Comparison of ENCODE assay signal across 19 cellular contexts in genomic region chr2:27148801-27149439, GRCh38. TPM values are rescaled to one million over a fixed set of nuclear protein-coding genes. Genes with fewer than 3 reads are reported as not detected.
A peak's percentile ranks its signal among the peaks of the same experiment; 100 is the strongest.
DNase-seq lines count a peak whose midpoint lies in the region; ATAC-seq and TF ChIP-seq lines count a peak whose summit lies in the region.
"Had no signal": no experiment of that assay in that cellular context is flagged by ENCODE, and none has a peak within 500 bp of the region (broad histone marks: within the 10 kb centered on the region; RNA-seq: fewer than 3 reads in every experiment).

TSS of gene TCF23 (plus strand) at chr2:27149004. CDS start at chr2:27149134, 130 bp downstream.

- H3K27me3 Mint-ChIP-seq in chondrocyte (ENCODE audit: low read depth), result peaks cover 11% of the 10 kb centered on the region

- TF ChIP-seq CTCF in chondrocyte (IDR thresholded peaks at IDR 0.05), result no peak
- TF ChIP-seq CTCF in uterus (IDR thresholded peaks at IDR 0.05), result no peak

- no peak within 1 kb of the TSS for H3K4me3 ChIP-seq in neuronal stem cell (ENCODE audit: low read length in 2 of 2)
- peak within 1 kb of the TSS; percentile 45 to 49 for H3K4me3 ChIP-seq in uterus
- H3K4me3 ChIP-seq: PC-9 had no signal

- no CpG with 5 or more reads among the region's 12 CpGs for WGBS in neuronal stem cell (ENCODE audit: extremely low coverage in 2 of 2, insufficient read length in 2 of 2, insufficient replicate concordance in 1 of 2), 2 donors

- H3K79me1 ChIP-seq in neuronal stem cell (ENCODE audit: low read depth, low read length), result no peaks in the 10 kb centered on the region

- peak within 1 kb of the TSS; percentile 88 for H2BK120ac ChIP-seq in neuronal stem cell (ENCODE audit: low read depth, low read length)

- no peaks in the 10 kb centered on the region for H3K36me3 Mint-ChIP-seq in chondrocyte (ENCODE audit: low read depth)
- H3K36me3 Mint-ChIP-seq: CD14-positive monocyte had no signal

- H2AK5ac ChIP-seq in neuronal stem cell (ENCODE audit: low read depth, low read length), result no peak within 1 kb of the TSS

- H3K4me2 ChIP-seq in neuronal stem cell (ENCODE audit: insufficient read depth, low read length, poor library complexity, severe bottlenecking), result no peak within 1 kb of the TSS
- H3K4me2 ChIP-seq: PC-9 had no signal

- no peaks in the 10 kb centered on the region for H3K36me3 ChIP-seq in neuronal stem cell (replicated peaks in 1 of 2; ENCODE audit: control insufficient read depth in 2 of 2, insufficient read depth in 2 of 2, low read length in 2 of 2)
- H3K36me3 ChIP-seq in uterus, result no peaks in the 10 kb centered on the region

- H4K8ac ChIP-seq in neuronal stem cell (ENCODE audit: low read depth, low read length), result no peak within 1 kb of the TSS

- no peak within 1 kb of the TSS for H2AFZ ChIP-seq in neuronal stem cell (ENCODE audit: low read length)
- H2AFZ ChIP-seq: PC-9 had no signal

- no peak within 1 kb of the TSS for H2BK5ac ChIP-seq in neuronal stem cell (ENCODE audit: low read length)

- peaks cover 0 to 57% (median 0%) of the 10 kb centered on the region in 3 experiments for H3K27me3 ChIP-seq in neuronal stem cell (ENCODE audit: control insufficient read depth in 3 of 3, insufficient read depth in 3 of 3, low read depth in 1 of 3, low read length in 3 of 3)
- H3K27me3 ChIP-seq in uterus, result no peaks in the 10 kb centered on the region

- H3K14ac ChIP-seq in neuronal stem cell (ENCODE audit: low read length), result no peak within 1 kb of the TSS

- intact Hi-C loops in left cardiac atrium (cut with DNase I) (no loop called here), Right ventricle myocardium superior (cut with DNase I) (no loop called here), uterus (cut with DNase I; ENCODE audit: low total_unique reads) (no loop called here)

- H2BK12ac ChIP-seq in neuronal stem cell (ENCODE audit: low read length), result no peak within 1 kb of the TSS

- H3K9me3 ChIP-seq in neuronal stem cell (replicated peaks in 1 of 2; ENCODE audit: control insufficient read depth in 2 of 2, insufficient read depth in 1 of 2, low read depth in 1 of 2, low read length in 2 of 2) (no peaks in the 10 kb centered on the region), uterus (no peaks in the 10 kb centered on the region)

- H3K18ac ChIP-seq in neuronal stem cell (ENCODE audit: low read length), result peak within 1 kb of the TSS; percentile 38

- no peak within 1 kb of the TSS for H3K4ac ChIP-seq in neuronal stem cell (ENCODE audit: low read length)

- ATAC-seq in left cardiac atrium (peak; percentile 74 to 81), Right ventricle myocardium superior (ENCODE audit: poor library complexity) (no peak), HG02759 (IDR thresholded peaks at IDR 0.05; ENCODE audit: unreplicated experiment) (no peak)

- H3K23ac ChIP-seq in neuronal stem cell (ENCODE audit: low read depth, low read length, poor library complexity), result no peak within 1 kb of the TSS

- H3K9me3 Mint-ChIP-seq in chondrocyte (ENCODE audit: low read depth), result no peaks in the 10 kb centered on the region

- H3K4me1 Mint-ChIP-seq in chondrocyte (ENCODE audit: low read depth), result no peaks in the 10 kb centered on the region
- H3K4me1 Mint-ChIP-seq: CD14-positive monocyte had no signal

- no peak within 1 kb of the TSS for H3K9ac ChIP-seq in neuronal stem cell (ENCODE audit: low read depth, low read length, poor library complexity)

- DNase-seq in left cardiac atrium (peak; percentile 44), Right ventricle myocardium superior (no peak), chondrocyte (ENCODE audit: low spot score) (peak; percentile 75), neuronal stem cell (ENCODE audit: low spot score) (no peak), uterus (peak; percentile 93 to 94), NCI-H1105 (lab: John Stamatoyannopoulos, UW) (no peak), NOMO-1 treated with dmso at 0.1 percent for 144 hours (lab: John Stamatoyannopoulos, UW; ENCODE audit: unreplicated experiment) (no peak)
- DNase-seq: Calu3, DMS79 treated with DMSO at 0.1 percent for 48 hours, HCEC 1CT, KBM-7, NCI-H1048, NCI-H1694, NCI-H2107, NCI-H345, PC-9 had no signal

- peak within 1 kb of the TSS; percentile 38 for H2BK15ac ChIP-seq in neuronal stem cell (ENCODE audit: low read length)

- no peaks in the 10 kb centered on the region for H3K4me1 ChIP-seq in neuronal stem cell (ENCODE audit: control insufficient read depth in 2 of 2, insufficient read depth in 1 of 2, low read depth in 1 of 2, low read length in 2 of 2)
- H3K4me1 ChIP-seq in uterus, result peaks cover 0 to 5% of the 10 kb centered on the region in 2 donors

- TF ChIP-seq POLR2A in uterus (IDR thresholded peaks at IDR 0.05), result peak in 1 of 2 donors; percentile 60

- H3K27ac ChIP-seq in neuronal stem cell (replicated peaks; ENCODE audit: low read length) (no peak within 1 kb of the TSS), uterus (peak within 1 kb of the TSS; percentile 92 to 93)
- H3K27ac ChIP-seq: PC-9 had no signal

- no peak within 1 kb of the TSS for H3K27ac Mint-ChIP-seq in chondrocyte (ENCODE audit: unreplicated experiment)
- H3K27ac Mint-ChIP-seq: CD14-positive monocyte had no signal

- H3K4me3 Mint-ChIP-seq in chondrocyte (ENCODE audit: unreplicated experiment), result no peak within 1 kb of the TSS
- H3K4me3 Mint-ChIP-seq: CD14-positive monocyte had no signal

- peak within 1 kb of the TSS; percentile 33 for H4K91ac ChIP-seq in neuronal stem cell (ENCODE audit: low read depth, low read length, poor library complexity)

RNA-seq across cellular contexts. Expression of gene TCF23, which starts in this region (rescaled TPM):
- total RNA-seq in left cardiac atrium (under 1 TPM in 1 of 2 donors, not detected in 1; 0.24 TPM), Right ventricle myocardium superior (not detected), chondrocyte (not detected in 3 replicates), uterus (10 to 100 TPM; 19.4 to 84.6 (median 32.0) TPM)
- 0.01 TPM for polyA plus RNA-seq in neuronal stem cell (2013, experiment 1 of 2)
- not detected for polyA plus RNA-seq in neuronal stem cell (2013, experiment 2 of 2)
- total RNA-seq: Calu3, M059J, PC-9 had no signal
- polyA plus RNA-seq: CD14-positive monocyte had no signal

Comparison
In these comparisons a context has a peak if more than half of its experiments do, and no peak if none do; other contexts are left out.
1. RNA of gene TCF23 (total RNA-seq): 19.4 to 84.6 TPM in uterus; 0.24 TPM in left cardiac atrium, not detected in Right ventricle myocardium superior (single experiment) and not detected in chondrocyte; every median in the first group is over 10 times any median in the second.
2. Peak in DNase-seq and ATAC-seq in left cardiac atrium; RNA of the gene not detected or under 1 TPM.
3. Peak in DNase-seq in chondrocyte; RNA of the gene not detected or under 1 TPM.
4. DNase-seq: peak in uterus (2 of 2); none in Right ventricle myocardium superior (single experiment), neuronal stem cell (single experiment), NCI-H1105 (single experiment) and NOMO-1 treated with dmso at 0.1 percent for 144 hours (single experiment).
5. H3K4me3 ChIP-seq: peak in uterus (2 of 2); none in neuronal stem cell (0 of 2).